In genomic region chr16:10245002-10245401, GRCh38 we compare ENCODE assay signal across 24 cellular contexts.
DNase-seq lines count a peak whose midpoint lies in the region; ATAC-seq, FAIRE-seq and TF ChIP-seq lines count a peak whose summit lies in the region.
"Had no signal": no experiment of that assay in that cellular context is flagged by ENCODE, and none has a peak within 500 bp of the region (broad histone marks: within the 10 kb centered on the region; RNA-seq: fewer than 3 reads in every experiment).

No MANE protein-coding gene starts in this region.

- H2AFZ ChIP-seq in H1 (ENCODE audit: low read length) = no peak overlapping the region

- H3K4me3 ChIP-seq in NT2/D1 (ENCODE audit: insufficient read length, low read depth) = no peak overlapping the region
- no peak overlapping the region for H3K4me3 ChIP-seq in H1 (ENCODE audit: extremely low read depth in 1 of 4, insufficient read depth in 2 of 4, low read depth in 3 of 4, low read length in 4 of 4)
- H3K4me3 ChIP-seq: SJCRH30 had no signal

- no peak for TF ChIP-seq CTCF in H1 (IDR thresholded peaks at IDR 0.05; ENCODE audit: control extremely low read depth in 1 of 3, insufficient read depth in 1 of 3, low read depth in 1 of 3, low read length in 3 of 3)

- POLR2A ChIA-PET in H1 (lab: Charles Lee; ENCODE audit: partially characterized antibody) = interaction anchor here (1.1 kb wide), 1 partner anchor 11 kb away, joined by 3 read pairs; no protein-coding TSS in a partner anchor

- H3K9ac ChIP-seq in NT2/D1 (ENCODE audit: insufficient read length, low read depth) (peak overlapping the region; percentile 2), H1 (replicated peaks in 1 of 4; ENCODE audit: extremely low read depth in 1 of 4, low read depth in 3 of 4, low read length in 3 of 4) (no peak overlapping the region)
- H3K9ac ChIP-seq: KMS-11 had no signal

- DNase-seq in NCI-H748 (lab: John Stamatoyannopoulos, UW; ENCODE audit: unreplicated experiment) (peak; percentile 3), NCI-H748 treated with DMSO at 0.1 percent for 48 hours (lab: John Stamatoyannopoulos, UW) (no peak), NT2/D1 (ENCODE audit: low read depth, low spot score) (no peak), H1 (ENCODE audit: low read depth in 1 of 2, low spot score in 2 of 2) (no peak), posterior cingulate gyrus (peak in 8 of 10 donors; percentile 30 to 92 (median 56))
- DNase-seq: DMS153, DND-41, NCI-H1092, NCI-H1417 treated with DMSO at 0.1 percent for 48 hours, NCI-H1694 treated with DMSO at 0.1 percent for 48 hours, NCI-H2081, NCI-H2171, NCI-H226, NCI-H510A, NCI-H774, PC-3, SJCRH30 had no signal

- no peak for TF ChIP-seq POLR2A in H1 (IDR thresholded peaks at IDR 0.05; ENCODE audit: control extremely low read depth in 1 of 2, low read depth in 2 of 2, low read length in 2 of 2)

- no peak overlapping the region for H3K23ac ChIP-seq in H1 (ENCODE audit: insufficient read length)

- no peaks in the 10 kb centered on the region for H4K20me1 ChIP-seq in H1 (replicated peaks in 1 of 2; ENCODE audit: control insufficient read depth in 1 of 2, insufficient read depth in 2 of 2, low read length in 2 of 2)

- H3K36me3 ChIP-seq in NT2/D1 (ENCODE audit: insufficient read depth, insufficient read length, low read length) = no peaks in the 10 kb centered on the region
- no peaks in the 10 kb centered on the region for H3K36me3 ChIP-seq in H1 (ENCODE audit: control insufficient read depth in 2 of 4, insufficient read depth in 4 of 4, low read length in 3 of 4)
- H3K36me3 ChIP-seq: SJCRH30 had no signal

- intact Hi-C loops in posterior cingulate gyrus (cut with DNase I) = no loop called here

- no peak overlapping the region for H3K56ac ChIP-seq in H1 (replicated peaks; ENCODE audit: insufficient read length, low read depth, low read length)

- H2BK120ac ChIP-seq in H1 (replicated peaks; ENCODE audit: low read depth, low read length) = no peak overlapping the region

- no peak overlapping the region for H4K5ac ChIP-seq in H1 (ENCODE audit: insufficient read length, low read depth, low read length)

- H3K18ac ChIP-seq in H1 (ENCODE audit: extremely low read depth, low read length) = no peak overlapping the region

- H3K14ac ChIP-seq in H1 (ENCODE audit: insufficient read length) = no peak overlapping the region

- H3K23me2 ChIP-seq in H1 (ENCODE audit: low read depth, low read length) = no peaks in the 10 kb centered on the region

- H3K4me1 ChIP-seq in NT2/D1 (ENCODE audit: insufficient read depth, insufficient read length) (peaks cover 2% of the 10 kb centered on the region), H1 (replicated peaks in 1 of 4; ENCODE audit: control insufficient read depth in 3 of 4, insufficient read depth in 4 of 4, low read length in 3 of 4) (no peaks in the 10 kb centered on the region)
- H3K4me1 ChIP-seq: SJCRH30 had no signal

- no peaks in the 10 kb centered on the region for H3K79me1 ChIP-seq in H1 (ENCODE audit: low read depth, low read length)

- H3K4me2 ChIP-seq in H1 (ENCODE audit: insufficient read depth in 1 of 2, low read depth in 2 of 2, low read length in 2 of 2) = no peak overlapping the region
- H3K4me2 ChIP-seq: KMS-11 had no signal

- peak overlapping the region; percentile 60 for H4K91ac ChIP-seq in H1 (replicated peaks; ENCODE audit: insufficient read length, low read length)

- no peak overlapping the region for H2BK20ac ChIP-seq in H1 (ENCODE audit: low read length)

- no peaks in the 10 kb centered on the region for H3K79me2 ChIP-seq in H1 (ENCODE audit: control insufficient read depth in 1 of 2, insufficient read depth in 2 of 2, low read length in 2 of 2)

- no peak for TF ChIP-seq RAD21 in H1 (IDR thresholded peaks at IDR 0.05 in 1 of 2, conservative IDR thresholded peaks at IDR 0.05 in 1 of 2; ENCODE audit: low read depth in 2 of 2, low read length in 2 of 2)

- H3K4ac ChIP-seq in H1 (replicated peaks; ENCODE audit: insufficient read length, low read depth, low read length) = no peak overlapping the region

- no peak overlapping the region for H2AK5ac ChIP-seq in H1 (ENCODE audit: low read depth, low read length)

- H3K27me3 ChIP-seq in NT2/D1 (ENCODE audit: insufficient read depth, insufficient read length) (no peaks in the 10 kb centered on the region), H1 (replicated peaks in 1 of 4; ENCODE audit: control insufficient read depth in 3 of 4, extremely low read depth in 1 of 4, insufficient read depth in 3 of 4, low read length in 3 of 4) (no peaks in the 10 kb centered on the region)
- H3K27me3 ChIP-seq: SJCRH30 had no signal

- no peak overlapping the region for H3K27ac ChIP-seq in H1 (ENCODE audit: low read depth, low read length)
- H3K27ac ChIP-seq: 22Rv1, KMS-11, SJCRH30 had no signal

- H2BK12ac ChIP-seq in H1 (ENCODE audit: low read depth, low read length) = no peak overlapping the region

- H4K8ac ChIP-seq in H1 (ENCODE audit: extremely low read depth, insufficient read depth, low read length) = no peak overlapping the region

- peak overlapping the region; percentile 35; the same call in 1 of the 2 replicates for H2BK5ac ChIP-seq in H1 (ENCODE audit: low read depth, low read length)

- 97% methylated on average over 10 of the region's 10 CpGs; no CpG with 5 or more reads in 1 of the 2 experiments for WGBS in H1 (ENCODE audit: extremely low coverage in 1 of 2, insufficient coverage in 1 of 2, insufficient read length in 1 of 2, insufficient replicate concordance in 2 of 2, low coverage in 1 of 2, low lambda C conversion rate in 2 of 2, missing lambda C conversion rate in 1 of 2), 2 experiments

- H3K9me3 ChIP-seq in NT2/D1 (ENCODE audit: insufficient read depth, low read length) (no peaks in the 10 kb centered on the region), H1 (ENCODE audit: insufficient read depth in 2 of 2, low read depth in 1 of 2, low read length in 1 of 2) (no peaks in the 10 kb centered on the region)
- H3K9me3 ChIP-seq: SJCRH30 had no signal

- no peak overlapping the region for H2BK15ac ChIP-seq in H1 (ENCODE audit: low read length)

- no peak for TF ChIP-seq EP300 in H1 (IDR thresholded peaks at IDR 0.05; ENCODE audit: borderline replicate concordance in 1 of 2, low read depth in 2 of 2, low read length in 2 of 2)

- ATAC-seq in HG02973 (IDR thresholded peaks at IDR 0.05; ENCODE audit: unreplicated experiment) (no peak), GM18517 (IDR thresholded peaks at IDR 0.05; ENCODE audit: unreplicated experiment) (no peak), GM21529 (IDR thresholded peaks at IDR 0.05; ENCODE audit: unreplicated experiment) (no peak)
- ATAC-seq: HCT116, PC-3, Right ventricle myocardium inferior had no signal

- FAIRE-seq in H1 (lab: Jason Lieb, UNC) = no peak

- CTCF ChIA-PET in H1 (lab: Charles Lee; ENCODE audit: partially characterized antibody) = interaction anchor here (1.4 kb wide), 1 partner anchor 13 kb away, joined by 3 read pairs; no protein-coding TSS in a partner anchor

TF ChIP-seq in H1, 55 proteins besides CTCF, POLR2A, EP300 and RAD21:
- TF ChIP-seq JUND (IDR thresholded peaks at IDR 0.05; ENCODE audit: low read length) (no peak), PHF8 (conservative IDR thresholded peaks at IDR 0.05; ENCODE audit: low read depth, low read length) (no peak), ZNF274 (IDR thresholded peaks at IDR 0.05; ENCODE audit: borderline replicate concordance, extremely low read depth, low read length) (no peak), ATF3 (IDR thresholded peaks at IDR 0.05; ENCODE audit: insufficient read depth, low read depth, low read length) (no peak), POU5F1 (IDR thresholded peaks at IDR 0.05; ENCODE audit: low read depth, low read length) (no peak), RXRA (IDR thresholded peaks at IDR 0.05; ENCODE audit: insufficient read depth, low read depth, low read length) (no peak), HDAC2 (IDR thresholded peaks at IDR 0.05; ENCODE audit: borderline replicate concordance in 1 of 2, low read depth in 2 of 2, low read length in 2 of 2) (no peak), ASH2L (IDR thresholded peaks at IDR 0.05; ENCODE audit: low read length) (no peak)

Comparison
In these comparisons a context has a peak if more than half of its experiments do, and no peak if none do; other contexts are left out.
1. DNase-seq: peak in NCI-H748 (single experiment) and posterior cingulate gyrus (8 of 10); none in NCI-H748 treated with DMSO at 0.1 percent for 48 hours (single experiment), NT2/D1 (single experiment) and H1 (0 of 2).